ENCODE assay signal across 17 cellular contexts in the genomic region with DNA sequence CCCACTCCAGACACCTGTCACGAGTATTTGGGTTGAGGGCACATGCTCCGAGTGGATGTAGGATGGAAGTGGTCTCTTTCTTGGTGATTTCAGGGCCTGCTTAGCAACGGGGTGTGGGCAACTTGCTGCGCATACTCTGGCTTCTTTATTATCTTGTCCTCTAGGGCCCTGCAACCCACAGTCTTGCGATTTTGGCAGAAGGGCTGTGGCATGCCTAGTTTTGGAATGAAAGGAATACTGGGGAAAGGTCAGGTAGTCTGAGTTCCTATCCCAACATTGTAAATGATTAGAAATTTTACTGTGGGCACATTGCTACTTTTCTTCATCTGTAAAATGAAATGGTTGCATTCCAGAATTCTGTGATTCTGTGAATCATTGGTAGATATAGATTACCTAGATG.
DNase-seq lines count a peak whose midpoint lies in the region; ATAC-seq and TF ChIP-seq lines count a peak whose summit lies in the region.
"Had no signal": no experiment of that assay in that cellular context is flagged by ENCODE, and none has a peak within 500 bp of the region (broad histone marks: within the 10 kb centered on the region; RNA-seq: fewer than 3 reads in every experiment).

No MANE protein-coding gene starts in this region.

- TF ChIP-seq POLR2A in heart left ventricle (IDR thresholded peaks at IDR 0.05): no peak
- no peak for TF ChIP-seq POLR2A in right lobe of liver (IDR thresholded peaks at IDR 0.05)
- no peak for TF ChIP-seq POLR2A in esophagus squamous epithelium (IDR thresholded peaks at IDR 0.05)

- no peak for TF ChIP-seq CTCF in heart left ventricle (IDR thresholded peaks at IDR 0.05)
- TF ChIP-seq CTCF in right lobe of liver (IDR thresholded peaks at IDR 0.05): no peak
- TF ChIP-seq CTCF in esophagus squamous epithelium (IDR thresholded peaks at IDR 0.05): no peak

- H3K9me3 ChIP-seq in heart left ventricle: no peaks in the 10 kb centered on the region
- no peaks in the 10 kb centered on the region for H3K9me3 ChIP-seq in adipocyte (ENCODE audit: control insufficient read depth, low read length)
- H3K9me3 ChIP-seq in right lobe of liver: no peaks in the 10 kb centered on the region
- no peaks in the 10 kb centered on the region for H3K9me3 ChIP-seq in aorta (ENCODE audit: control insufficient read depth, low read length)
- no peaks in the 10 kb centered on the region for H3K9me3 ChIP-seq in esophagus squamous epithelium

- DNase-seq in heart left ventricle (no peak), left cardiac atrium (no peak), adipocyte (ENCODE audit: low read depth) (no peak), right lobe of liver (no peak), aorta (no peak), esophagus squamous epithelium (lab: John Stamatoyannopoulos, UW) (no peak)
- no peak for DNase-seq in stimulated activated naive CD4-positive, alpha-beta T cell (lab: John Stamatoyannopoulos, UW)
- DNase-seq: DND-41, NCI-H1436, NCI-H2081 treated with DMSO at 0.1 percent for 48 hours, NCI-H510A treated with DMSO at 0.1 percent for 48 hours, NCI-H82, PC-9 had no signal

- H3K36me3 ChIP-seq in heart left ventricle: no peaks in the 10 kb centered on the region
- no peaks in the 10 kb centered on the region for H3K36me3 ChIP-seq in adipocyte (ENCODE audit: control insufficient read depth, insufficient read depth, low read length, severe bottlenecking)
- no peaks in the 10 kb centered on the region for H3K36me3 ChIP-seq in right lobe of liver
- no peaks in the 10 kb centered on the region for H3K36me3 ChIP-seq in aorta (ENCODE audit: control insufficient read depth in 1 of 2, insufficient read depth in 2 of 2, low read length in 1 of 2)
- no peaks in the 10 kb centered on the region for H3K36me3 ChIP-seq in esophagus squamous epithelium

- H3K27ac ChIP-seq in heart left ventricle: peak overlapping the region in 7 of 12 donors; percentile 5 to 65 (median 39)
- H3K27ac ChIP-seq in right lobe of liver: peak overlapping the region; percentile 37 to 73 (median 65)
- H3K27ac ChIP-seq in aorta (ENCODE audit: low read depth in 1 of 2, low read length in 2 of 2): peak overlapping the region; percentile 83 to 90
- H3K27ac ChIP-seq in esophagus squamous epithelium: no peak overlapping the region
- H3K27ac ChIP-seq: HL-60, PC-9 had no signal

- intact Hi-C loops in heart left ventricle (cut with DNase I) (no loop called here), left cardiac atrium (cut with DNase I) (no loop called here), right lobe of liver (cut with DNase I) (no loop called here), aorta (cut with DNase I) (loop anchor here in 1 of 2 donors (5.0 to 10.0 kb wide), 2 partner anchors 44 to 87 kb away; no protein-coding TSS in a partner anchor), esophagus squamous epithelium (cut with DNase I) (no loop called here)

- H3K27me3 ChIP-seq in heart left ventricle (no peaks in the 10 kb centered on the region), adipocyte (replicated peaks; ENCODE audit: control insufficient read depth, insufficient read depth, low read length) (no peaks in the 10 kb centered on the region), right lobe of liver (no peaks in the 10 kb centered on the region), aorta (ENCODE audit: control insufficient read depth in 1 of 2, insufficient read depth in 2 of 2, low read length in 1 of 2) (no peaks in the 10 kb centered on the region), esophagus squamous epithelium (no peaks in the 10 kb centered on the region)

- H3K9ac ChIP-seq in adipocyte (ENCODE audit: low read length): peak overlapping the region; percentile 84

- H3K4me1 ChIP-seq in heart left ventricle (peaks cover 0 to 73% (median 30%) of the 10 kb centered on the region in 12 donors), adipocyte (ENCODE audit: control insufficient read depth, insufficient read depth, low read length) (peaks cover 81% of the 10 kb centered on the region), right lobe of liver (peaks cover 0 to 44% (median 15%) of the 10 kb centered on the region in 4 donors), aorta (ENCODE audit: control insufficient read depth in 1 of 2, insufficient read depth in 2 of 2, low read length in 2 of 2) (peaks cover 16 to 24% of the 10 kb centered on the region in 2 donors), esophagus squamous epithelium (peaks cover 0 to 12% (median 5%) of the 10 kb centered on the region in 3 donors)

- WGBS in heart left ventricle, 4 donors: 74 to 81% (median 78%) methylated on average over 5 of the region's 5 CpGs
- WGBS in right lobe of liver (ENCODE audit: insufficient coverage, low coverage, low lambda C conversion rate, missing lambda C conversion rate): 36% methylated on average over 5 of the region's 5 CpGs
- 76 to 82% methylated on average over 5 of the region's 5 CpGs for WGBS in aorta, 2 donors
- 83 to 84% methylated on average over 5 of the region's 5 CpGs for WGBS in esophagus squamous epithelium, 2 donors

- peak in 1 of 4 donors; percentile 23 for ATAC-seq in heart left ventricle
- no peak for ATAC-seq in left cardiac atrium
- peak; percentile 13 to 69 (median 37) for ATAC-seq in right lobe of liver
- ATAC-seq in aorta (ENCODE audit: low FRiP score): no peak
- no peak for ATAC-seq in GM19395 (IDR thresholded peaks at IDR 0.05; ENCODE audit: unreplicated experiment)
- ATAC-seq: GM23338, HCT116 had no signal

- no peak overlapping the region for H3K4me3 ChIP-seq in heart left ventricle
- H3K4me3 ChIP-seq in adipocyte (ENCODE audit: low read length): peak overlapping the region; percentile 71
- H3K4me3 ChIP-seq in right lobe of liver: no peak overlapping the region
- no peak overlapping the region for H3K4me3 ChIP-seq in aorta (ENCODE audit: low read length in 2 of 2)
- H3K4me3 ChIP-seq in esophagus squamous epithelium: no peak overlapping the region
- H3K4me3 ChIP-seq: GM23338, PC-9 had no signal

Comparison
In these comparisons a context has a peak if more than half of its experiments do, and no peak if none do; other contexts are left out.
1. ATAC-seq: peak in right lobe of liver (4 of 4); none in left cardiac atrium (0 of 2), aorta (single experiment) and GM19395 (single experiment).
2. H3K27ac ChIP-seq: peak in heart left ventricle (7 of 12), right lobe of liver (3 of 3) and aorta (2 of 2); none in esophagus squamous epithelium (0 of 4).